15 cellular contexts compared by ENCODE assay signal in genomic region chr1:172381981-172382380, GRCh38. TPM values are rescaled to one million over a fixed set of nuclear protein-coding genes. Genes with fewer than 3 reads are reported as not detected.
DNase-seq lines count a peak whose midpoint lies in the region; ATAC-seq lines count a peak whose summit lies in the region.
"Had no signal": no experiment of that assay in that cellular context is flagged by ENCODE, and none has a peak within 500 bp of the region (broad histone marks: within the 10 kb centered on the region; RNA-seq: fewer than 3 reads in every experiment).

No MANE protein-coding gene starts in this region.

- peak overlapping the region; percentile 15 for H3K27ac Mint-ChIP-seq in activated CD4-positive, alpha-beta T cell treated with anti-CD3 and anti-CD28 coated beads, Interleukin-2, amount 10 ng/mL, durations not matched to agents 7 days and 5 days
- peak overlapping the region; percentile 89 for H3K27ac Mint-ChIP-seq in T-helper 17 cell
- peak overlapping the region; percentile 73 for H3K27ac Mint-ChIP-seq in stimulated activated memory B cell treated with anti-CD40 and anti-IgM and Interleukin-4, amounts not matched to agents 10 μg/mL and 1 μg/mL and 100 μg/mL, for 72 hours

- DNase-seq in activated CD4-positive, alpha-beta T cell treated with anti-CD3 and anti-CD28 coated beads, Interleukin-2, amount 10 ng/mL, durations not matched to agents 7 days and 5 days = no peak
- DNase-seq in activated CD4-positive, alpha-beta T cell treated with anti-CD3 and anti-CD28 coated beads, Interleukin-2, amount 50 U/mL, for 48 hours = no peak
- DNase-seq in T-helper 17 cell (no peak), left kidney (ENCODE audit: low read depth, low spot score) (peak; percentile 54)
- DNase-seq in activated T-cell treated with anti-CD3 and anti-CD28 coated beads, Interleukin-2, amount 50 U/mL, for 4 hours = no peak
- DNase-seq: activated T-cell treated with anti-CD3 and anti-CD28 coated beads for 4 hours; NCI-H446; stimulated activated CD4-positive, alpha-beta T cell treated with anti-CD3 and anti-CD28 coated beads, Interleukin-15, amount 100 ng/mL, for 24 hours; substantia nigra had no signal

- CTCF ChIA-PET in activated CD4-positive, alpha-beta T cell treated with anti-CD3 and anti-CD28 coated beads, Interleukin-2, amount 10 ng/mL, durations not matched to agents 7 days and 5 days (lab: Charles Lee) = interaction anchor here (1.1 kb wide), 1 partner anchor 12 kb away, joined by 4 read pairs; no protein-coding TSS in a partner anchor

- no peak for ATAC-seq in T-helper 17 cell
- ATAC-seq in stimulated activated memory B cell treated with anti-CD40 and anti-IgM and Interleukin-4, amounts not matched to agents 10 μg/mL and 1 μg/mL and 100 μg/mL, for 72 hours = no peak
- no peak for ATAC-seq in GM18511 (IDR thresholded peaks at IDR 0.05; ENCODE audit: unreplicated experiment)
- ATAC-seq in GM19324 (IDR thresholded peaks at IDR 0.05; ENCODE audit: low FRiP score, unreplicated experiment) = no peak
- no peak for ATAC-seq in activated T-cell treated with anti-CD3 and anti-CD28 coated beads, Interleukin-2, amount 50 U/mL, for 4 hours

- peaks cover 26% of the 10 kb centered on the region for H3K4me1 Mint-ChIP-seq in activated CD4-positive, alpha-beta T cell treated with anti-CD3 and anti-CD28 coated beads, Interleukin-2, amount 10 ng/mL, durations not matched to agents 7 days and 5 days
- H3K4me1 Mint-ChIP-seq in T-helper 17 cell = peaks cover 9% of the 10 kb centered on the region
- H3K4me1 Mint-ChIP-seq in stimulated activated memory B cell treated with anti-CD40 and anti-IgM and Interleukin-4, amounts not matched to agents 10 μg/mL and 1 μg/mL and 100 μg/mL, for 72 hours = peaks cover 28% of the 10 kb centered on the region
- H3K4me1 Mint-ChIP-seq in activated T-cell treated with anti-CD3 and anti-CD28 coated beads, Interleukin-2, amount 50 U/mL, for 4 hours (ENCODE audit: low read depth) = peaks cover 27% of the 10 kb centered on the region

- H3K36me3 Mint-ChIP-seq in activated CD4-positive, alpha-beta T cell treated with anti-CD3 and anti-CD28 coated beads, Interleukin-2, amount 10 ng/mL, durations not matched to agents 7 days and 5 days (ENCODE audit: low read depth) = peaks cover 9% of the 10 kb centered on the region
- no peaks in the 10 kb centered on the region for H3K36me3 Mint-ChIP-seq in T-helper 17 cell (ENCODE audit: low read depth)
- H3K36me3 Mint-ChIP-seq in stimulated activated memory B cell treated with anti-CD40 and anti-IgM and Interleukin-4, amounts not matched to agents 10 μg/mL and 1 μg/mL and 100 μg/mL, for 72 hours = peaks cover 7% of the 10 kb centered on the region
- H3K36me3 Mint-ChIP-seq in activated T-cell treated with anti-CD3 and anti-CD28 coated beads, Interleukin-2, amount 50 U/mL, for 4 hours (ENCODE audit: insufficient read depth) = no peaks in the 10 kb centered on the region

- H3K27me3 Mint-ChIP-seq in activated CD4-positive, alpha-beta T cell treated with anti-CD3 and anti-CD28 coated beads, Interleukin-2, amount 10 ng/mL, durations not matched to agents 7 days and 5 days = peaks cover 2% of the 10 kb centered on the region
- no peaks in the 10 kb centered on the region for H3K27me3 Mint-ChIP-seq in T-helper 17 cell
- no peaks in the 10 kb centered on the region for H3K27me3 Mint-ChIP-seq in stimulated activated memory B cell treated with anti-CD40 and anti-IgM and Interleukin-4, amounts not matched to agents 10 μg/mL and 1 μg/mL and 100 μg/mL, for 72 hours
- no peaks in the 10 kb centered on the region for H3K27me3 Mint-ChIP-seq in activated T-cell treated with anti-CD3 and anti-CD28 coated beads, Interleukin-2, amount 50 U/mL, for 4 hours (ENCODE audit: low read depth)

- H3K9me3 Mint-ChIP-seq in activated CD4-positive, alpha-beta T cell treated with anti-CD3 and anti-CD28 coated beads, Interleukin-2, amount 10 ng/mL, durations not matched to agents 7 days and 5 days = peaks cover 4% of the 10 kb centered on the region
- H3K9me3 Mint-ChIP-seq in stimulated activated memory B cell treated with anti-CD40 and anti-IgM and Interleukin-4, amounts not matched to agents 10 μg/mL and 1 μg/mL and 100 μg/mL, for 72 hours = no peaks in the 10 kb centered on the region
- no peaks in the 10 kb centered on the region for H3K9me3 Mint-ChIP-seq in activated T-cell treated with anti-CD3 and anti-CD28 coated beads, Interleukin-2, amount 50 U/mL, for 4 hours

- POLR2A ChIA-PET in activated CD4-positive, alpha-beta T cell treated with anti-CD3 and anti-CD28 coated beads, Interleukin-2, amount 10 ng/mL, durations not matched to agents 7 days and 5 days (lab: Charles Lee) = no interaction called here

- H3K4me3 Mint-ChIP-seq in activated CD4-positive, alpha-beta T cell treated with anti-CD3 and anti-CD28 coated beads, Interleukin-2, amount 10 ng/mL, durations not matched to agents 7 days and 5 days = no peak overlapping the region
- H3K4me3 Mint-ChIP-seq in T-helper 17 cell = no peak overlapping the region
- H3K4me3 Mint-ChIP-seq in stimulated activated memory B cell treated with anti-CD40 and anti-IgM and Interleukin-4, amounts not matched to agents 10 μg/mL and 1 μg/mL and 100 μg/mL, for 72 hours = no peak overlapping the region
- H3K4me3 Mint-ChIP-seq in activated T-cell treated with anti-CD3 and anti-CD28 coated beads, Interleukin-2, amount 50 U/mL, for 4 hours = no peak overlapping the region

- no peaks in the 10 kb centered on the region for H3K9me3 ChIP-seq in T-helper 17 cell (ENCODE audit: control insufficient read depth, low read length, poor library complexity, severe bottlenecking)

RNA-seq across cellular contexts. Expression of gene C1orf105, which starts 38.5 kb away (rescaled TPM):
- not detected for total RNA-seq in activated CD4-positive, alpha-beta T cell treated with anti-CD3 and anti-CD28 coated beads, Interleukin-2, amount 10 ng/mL, durations not matched to agents 7 days and 5 days
- total RNA-seq in T-helper 17 cell = not detected
- total RNA-seq in activated T-cell treated with anti-CD3 and anti-CD28 coated beads, Interleukin-2, amount 50 U/mL, for 4 hours = not detected
- total RNA-seq: glomerular endothelial cell, mononuclear cell, SK-MEL-5 had no signal

Comparison
In these comparisons a context has a peak if more than half of its experiments do, and no peak if none do; other contexts are left out.
1. H3K27ac Mint-ChIP-seq: peak in every context shown above with its lines; median percentile 89 in T-helper 17 cell; 73 in stimulated activated memory B cell treated with anti-CD40 and anti-IgM and Interleukin-4, amounts not matched to agents 10 μg/mL and 1 μg/mL and 100 μg/mL, for 72 hours; 15 in activated CD4-positive, alpha-beta T cell treated with anti-CD3 and anti-CD28 coated beads, Interleukin-2, amount 10 ng/mL, durations not matched to agents 7 days and 5 days.